1 cellular context compared by ENCODE assay signal in genomic region chr11:46121724-46122477, GRCh38.
TF ChIP-seq lines count a peak whose summit lies in the region.

No MANE protein-coding gene starts in this region.

TF ChIP-seq in PFSK-1, 5 proteins besides CTCF, POLR2A, EP300 and RAD21 (continued from another document):
- TF ChIP-seq REST (IDR thresholded peaks at IDR 0.05; ENCODE audit: insufficient read depth in 1 of 2, low read depth in 2 of 2, low read length in 2 of 2) (peak in 1 of 2 experiments; percentile 10; a peak in 1 of 4 replicates), POLR2AphosphoS5 (IDR thresholded peaks at IDR 0.05; ENCODE audit: low read depth, low read length) (peak; percentile 64)
